Comparison of ENCODE assay signal across 8 cellular contexts in genomic region chr5:84384604-84385575, GRCh38. TPM values are rescaled to one million over a fixed set of nuclear protein-coding genes. Genes with fewer than 3 reads are reported as not detected.
A peak's percentile ranks its signal among the peaks of the same experiment; 100 is the strongest.
DNase-seq lines count a peak whose midpoint lies in the region; ATAC-seq and TF ChIP-seq lines count a peak whose summit lies in the region.

Gene EDIL3, minus strand, starts transcription at chr5:84384880. Its CDS starts 506 bp downstream, at chr5:84384374.

- H3K4me1 Mint-ChIP-seq in chondrocyte (ENCODE audit: low read depth): peaks cover 42% of the 10 kb centered on the region

- peak within 1 kb of the TSS; percentile 99 for H3K27ac Mint-ChIP-seq in chondrocyte (ENCODE audit: unreplicated experiment)

- no peaks in the 10 kb centered on the region for H3K27me3 Mint-ChIP-seq in chondrocyte (ENCODE audit: low read depth)

- 1 to 3% (median 2%) methylated on average over 26 to 54 of the region's 54 CpGs for whole genome bisulfite sequencing in spleen, 5 donors

- H3K4me1 ChIP-seq in BE2C: no peaks in the 10 kb centered on the region
- H3K4me1 ChIP-seq in spleen: peaks cover 0 to 35% (median 23%) of the 10 kb centered on the region in 6 donors

- H3K36me3 Mint-ChIP-seq in chondrocyte (ENCODE audit: low read depth): peaks cover 12% of the 10 kb centered on the region

- H3K36me3 ChIP-seq in BE2C (no peaks in the 10 kb centered on the region), kidney epithelial cell (ENCODE audit: control insufficient read depth, insufficient read depth, low read length) (no peaks in the 10 kb centered on the region), spleen (no peaks in the 10 kb centered on the region)

- no peak for ATAC-seq in GM21423 (IDR thresholded peaks at IDR 0.05; ENCODE audit: unreplicated experiment)
- ATAC-seq in HG03571 (IDR thresholded peaks at IDR 0.05; ENCODE audit: unreplicated experiment): no peak

- TF ChIP-seq CTCF in BE2C (IDR thresholded peaks at IDR 0.05; ENCODE audit: low read depth, low read length) (no peak), chondrocyte (IDR thresholded peaks at IDR 0.05) (no peak), kidney epithelial cell (IDR thresholded peaks at IDR 0.05; ENCODE audit: insufficient read depth, low read length, poor library complexity, severe bottlenecking) (no peak), spleen (IDR thresholded peaks at IDR 0.05 in 8 of 11, conservative IDR thresholded peaks at IDR 0.05 in 3 of 11) (no peak)

- H3K9me3 ChIP-seq in BE2C (no peaks in the 10 kb centered on the region), spleen (no peaks in the 10 kb centered on the region)

- intact Hi-C loops in spleen (cut with DNase I; ENCODE audit: low total_unique reads): no loop called here

- H3K4me3 ChIP-seq in BE2C (ENCODE audit: low read depth, low read length): peak within 1 kb of the TSS; percentile 85
- peak within 1 kb of the TSS; percentile 76 for H3K4me3 ChIP-seq in kidney epithelial cell (ENCODE audit: low read depth, low read length)
- peak within 1 kb of the TSS in 7 of 8 donors; percentile 12 to 58 (median 23) for H3K4me3 ChIP-seq in spleen

- DNase-seq in BE2C (peak; percentile 75), NCI-H2227 (lab: John Stamatoyannopoulos, UW; ENCODE audit: unreplicated experiment) (peak; percentile 49), chondrocyte (ENCODE audit: low spot score) (peak; percentile 94), kidney epithelial cell (ENCODE audit: low read depth) (no peak), spleen (peak; percentile 69)
- no peak for DNase-seq in activated T-cell treated with anti-CD3 and anti-CD28 coated beads, Interleukin-2, amount 50 U/mL, for 1 hour

- no peak for TF ChIP-seq POLR2A in spleen (IDR thresholded peaks at IDR 0.05)

- H3K27me3 ChIP-seq in BE2C (no peaks in the 10 kb centered on the region), kidney epithelial cell (ENCODE audit: control insufficient read depth, insufficient read depth, low read length) (no peaks in the 10 kb centered on the region), spleen (replicated peaks in 1 of 7) (peaks cover 0 to 65% (median 44%) of the 10 kb centered on the region in 7 donors)

- H3K27ac ChIP-seq in spleen: no peak within 1 kb of the TSS

- H3K4me3 Mint-ChIP-seq in chondrocyte (ENCODE audit: unreplicated experiment): peak within 1 kb of the TSS; percentile 99

- H3K9me3 Mint-ChIP-seq in chondrocyte (ENCODE audit: low read depth): no peaks in the 10 kb centered on the region

RNA-seq across cellular contexts. Expression of gene EDIL3, which starts in this region (rescaled TPM):
- polyA plus RNA-seq in BE2C (2012; ENCODE audit: insufficient read depth, insufficient read length, low read depth): 21.4 TPM
- total RNA-seq in chondrocyte: 562 to 605 TPM (median 604 TPM) in 3 replicates
- total RNA-seq in kidney epithelial cell: 41.7 and 42.0 TPM in 2 replicates
- 1 to 10 TPM in 6 of 7 donors, under 1 TPM in 1; 0.61 to 2.9 (median 2.4) TPM for total RNA-seq in spleen
- polyA plus RNA-seq in spleen: 1 to 10 TPM in 2 of 3 donors, under 1 TPM in 1; 0.83 to 2.0 (median 1.1) TPM

Comparison
In these comparisons a context has a peak if more than half of its experiments do, and no peak if none do; other contexts are left out.
1. RNA of gene EDIL3 (total RNA-seq): 562 to 605 TPM in chondrocyte; 41.7 to 42.0 TPM in kidney epithelial cell and 0.61 to 2.9 TPM in spleen; every median in the first group is over 10 times any median in the second.
2. DNase-seq: peak in BE2C (single experiment), NCI-H2227 (single experiment), chondrocyte (single experiment) and spleen (single experiment); none in kidney epithelial cell (single experiment) and activated T-cell treated with anti-CD3 and anti-CD28 coated beads, Interleukin-2, amount 50 U/mL, for 1 hour (single experiment).
3. H3K4me3 ChIP-seq: peak in every context shown above with its lines; median percentile 85 in BE2C; 76 in kidney epithelial cell; 23 in spleen.